Comparison of ENCODE assay signal across 22 cellular contexts in genomic region chr10:133008196-133008595, GRCh38.
A peak's percentile ranks its signal among the peaks of the same experiment; 100 is the strongest.
DNase-seq lines count a peak whose midpoint lies in the region; ATAC-seq and TF ChIP-seq lines count a peak whose summit lies in the region.
"Had no signal": no experiment of that assay in that cellular context is flagged by ENCODE, and none has a peak within 500 bp of the region (broad histone marks: within the 10 kb centered on the region; RNA-seq: fewer than 3 reads in every experiment).

No MANE protein-coding gene starts in this region.

- no peak overlapping the region for H2BK5ac ChIP-seq in trophoblast cell (ENCODE audit: low read depth, low read length, poor library complexity)

- peak overlapping the region; percentile 18 for H2BK120ac ChIP-seq in trophoblast cell (ENCODE audit: insufficient read depth, low read length, poor library complexity)

- no peak overlapping the region for H2BK12ac ChIP-seq in trophoblast cell (ENCODE audit: low read length)

- H3K4me1 ChIP-seq in right cardiac atrium (ENCODE audit: control insufficient read depth, insufficient read depth, low read length) (no peaks in the 10 kb centered on the region), colonic mucosa (no peaks in the 10 kb centered on the region), lower lobe of right lung (peaks cover 15% of the 10 kb centered on the region), trophoblast cell (ENCODE audit: control insufficient read depth in 1 of 2, insufficient read depth in 2 of 2, low read length in 2 of 2) (peaks cover 10 to 15% of the 10 kb centered on the region in 2 experiments)
- H3K4me1 ChIP-seq: BE2C had no signal

- no peak overlapping the region for H3K27ac ChIP-seq in right cardiac atrium (ENCODE audit: low read length)
- H3K27ac ChIP-seq in colonic mucosa: peak overlapping the region; percentile 71
- peak overlapping the region; percentile 90 for H3K27ac ChIP-seq in lower lobe of right lung
- H3K27ac ChIP-seq in trophoblast cell (ENCODE audit: low read depth, low read length): no peak overlapping the region
- H3K27ac ChIP-seq: BLaER1 had no signal

- H3K23ac ChIP-seq in trophoblast cell (ENCODE audit: low read length): no peak overlapping the region

- H3K9ac ChIP-seq in colonic mucosa (ENCODE audit: low read depth in 2 of 2, low read length in 2 of 2) (no peak overlapping the region), trophoblast cell (ENCODE audit: low read length) (no peak overlapping the region)
- H3K9ac ChIP-seq: BLaER1 had no signal

- peak in 2 of 3 donors; percentile 32 to 49 for DNase-seq in right cardiac atrium
- no peak for DNase-seq in Right ventricle myocardium superior
- DNase-seq in colonic mucosa: no peak
- no peak for DNase-seq in lower lobe of right lung
- DNase-seq in trophoblast cell: no peak
- DNase-seq in GM03348 (ENCODE audit: low spot score): no peak
- no peak for DNase-seq in ureter (ENCODE audit: low spot score)
- DNase-seq: 8988T; ACHN; BE2C; C1 segment of cervical spinal cord; CD4-positive, CD25-positive, alpha-beta regulatory T cell; CD8-positive, alpha-beta memory T cell; COR-L47; DMS 273 treated with DMSO at 0.1 percent for 48 hours; DMS153; DMS53; DMS79; GF-D8 had no signal

- intact Hi-C loops in right cardiac atrium (cut with DNase I): no loop called here
- intact Hi-C loops in Right ventricle myocardium superior (cut with DNase I): no loop called here
- intact Hi-C loops in colonic mucosa (cut with DNase I): no loop called here
- intact Hi-C loops in lower lobe of right lung (cut with DNase I): no loop called here

- no peak overlapping the region for H2AFZ ChIP-seq in trophoblast cell (ENCODE audit: insufficient read depth, low read length, poor library complexity)

- H4K8ac ChIP-seq in trophoblast cell (ENCODE audit: low read depth, low read length): no peak overlapping the region

- ATAC-seq in right cardiac atrium (no peak), Right ventricle myocardium superior (ENCODE audit: poor library complexity) (no peak), lower lobe of right lung (no peak), HG02571 (IDR thresholded peaks at IDR 0.05; ENCODE audit: unreplicated experiment) (no peak)
- ATAC-seq: GM12878 had no signal

- peaks cover 3% of the 10 kb centered on the region for H3K79me2 ChIP-seq in trophoblast cell (ENCODE audit: control insufficient read depth, insufficient read depth, low read length, poor library complexity)

- H4K91ac ChIP-seq in trophoblast cell (ENCODE audit: low read depth, low read length): no peak overlapping the region

- no peak overlapping the region for H3K18ac ChIP-seq in trophoblast cell (ENCODE audit: low read length)

- H3K36me3 ChIP-seq in colonic mucosa (no peaks in the 10 kb centered on the region), lower lobe of right lung (no peaks in the 10 kb centered on the region), trophoblast cell (ENCODE audit: control insufficient read depth in 1 of 2, insufficient read depth in 2 of 2, low read length in 2 of 2) (no peaks in the 10 kb centered on the region)
- H3K36me3 ChIP-seq: BE2C, BLaER1 had no signal

- H3K4me3 ChIP-seq in right cardiac atrium (ENCODE audit: low read length) (no peak overlapping the region), colonic mucosa (no peak overlapping the region), lower lobe of right lung (no peak overlapping the region), trophoblast cell (ENCODE audit: low read depth, low read length) (no peak overlapping the region)
- H3K4me3 ChIP-seq: BLaER1, GM12878 had no signal

- no peak for TF ChIP-seq CTCF in colonic mucosa (IDR thresholded peaks at IDR 0.05)
- TF ChIP-seq CTCF in lower lobe of right lung (IDR thresholded peaks at IDR 0.05): no peak

- H3K27me3 ChIP-seq in right cardiac atrium (ENCODE audit: control insufficient read depth, insufficient read depth) (no peaks in the 10 kb centered on the region), colonic mucosa (no peaks in the 10 kb centered on the region), lower lobe of right lung (ENCODE audit: low read depth) (no peaks in the 10 kb centered on the region), trophoblast cell (ENCODE audit: insufficient read depth, low read length) (no peaks in the 10 kb centered on the region)
- H3K27me3 ChIP-seq: BE2C had no signal

- H4K12ac ChIP-seq in trophoblast cell (ENCODE audit: low read depth, low read length): no peak overlapping the region

- H2AK5ac ChIP-seq in trophoblast cell (ENCODE audit: low read length): no peak overlapping the region

- no peak overlapping the region for H3K4me2 ChIP-seq in trophoblast cell (ENCODE audit: low read length)

- WGBS in right cardiac atrium: 79% methylated on average over 23 of the region's 23 CpGs
- no CpG with 5 or more reads among the region's 23 CpGs for WGBS in trophoblast cell (ENCODE audit: extremely low coverage, insufficient coverage, insufficient read length)

- peaks cover 5% of the 10 kb centered on the region for H3K79me1 ChIP-seq in trophoblast cell (ENCODE audit: low read length)

- peak overlapping the region; percentile 73 for H3K14ac ChIP-seq in trophoblast cell (ENCODE audit: low read length)

- H3K4ac ChIP-seq in trophoblast cell (ENCODE audit: low read depth, low read length): no peak overlapping the region

- H3K9me3 ChIP-seq in right cardiac atrium (ENCODE audit: control insufficient read depth, low read length) (no peaks in the 10 kb centered on the region), colonic mucosa (no peaks in the 10 kb centered on the region), lower lobe of right lung (no peaks in the 10 kb centered on the region), trophoblast cell (ENCODE audit: insufficient read depth, low read depth, low read length) (peaks cover 6% of the 10 kb centered on the region)
- H3K9me3 ChIP-seq: BE2C, BLaER1 had no signal

Comparison
In these comparisons a context has a peak if more than half of its experiments do, and no peak if none do; other contexts are left out.
1. DNase-seq: peak in right cardiac atrium (2 of 3); none in Right ventricle myocardium superior (single experiment), colonic mucosa (single experiment), lower lobe of right lung (single experiment), trophoblast cell (0 of 2), GM03348 (single experiment) and ureter (single experiment).
2. H3K27ac ChIP-seq: peak in colonic mucosa (single experiment) and lower lobe of right lung (single experiment); none in right cardiac atrium (single experiment) and trophoblast cell (single experiment).